In the genomic region with DNA sequence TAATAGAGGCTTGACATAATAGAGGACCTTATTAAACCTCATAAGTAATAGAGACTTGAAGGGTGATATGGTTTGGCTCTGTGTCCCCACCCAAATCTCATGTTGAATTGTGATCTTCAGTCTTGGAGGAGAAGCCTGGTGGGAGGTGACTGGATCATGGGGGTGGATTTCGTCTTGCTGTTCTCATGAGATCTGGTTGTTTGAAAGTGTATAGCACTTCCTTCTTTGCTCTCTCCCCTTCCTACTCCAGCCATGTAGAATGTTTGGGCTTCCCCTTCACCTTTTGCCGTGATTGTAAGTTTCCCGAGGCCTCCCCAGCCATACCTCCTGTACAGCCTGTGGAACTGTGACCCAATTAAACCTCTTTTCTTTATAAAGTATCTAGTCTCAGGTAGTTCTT, we compare ENCODE assay signal across 11 cellular contexts. TPM values are rescaled to one million over a fixed set of nuclear protein-coding genes. Genes with fewer than 3 reads are reported as not detected.
DNase-seq lines count a peak whose midpoint lies in the region; ATAC-seq, FAIRE-seq and TF ChIP-seq lines count a peak whose summit lies in the region.
"Had no signal": no experiment of that assay in that cellular context is flagged by ENCODE, and none has a peak within 500 bp of the region (broad histone marks: within the 10 kb centered on the region; RNA-seq: fewer than 3 reads in every experiment).

No MANE protein-coding gene starts in this region.

- RAD21 ChIA-PET in GM12878 (lab: Charles Lee; ENCODE audit: unreplicated experiment), result no interaction called here

- FAIRE-seq in GM19239 (lab: Jason Lieb, UNC) (peak; percentile 71), GM12878 (lab: Jason Lieb, UNC) (no peak)
- FAIRE-seq: endothelial cell of umbilical vein, keratinocyte had no signal

- SMC1A ChIA-PET in GM12878 (lab: Charles Lee; ENCODE audit: uncharacterized antibody, unreplicated experiment), result no interaction called here

- ATAC-seq in HG03066 (IDR thresholded peaks at IDR 0.05; ENCODE audit: low read depth, unreplicated experiment) (peak; percentile 29), GM12878 (peak; percentile 49), SK-N-SH treated with all-trans-retinoic acid at 6 μM for 48 hours (no peak)

- no peaks in the 10 kb centered on the region for H3K9me3 Mint-ChIP-seq in CD8-positive, alpha-beta memory T cell

- no peaks in the 10 kb centered on the region for H3K9me3 ChIP-seq in CD8-positive, alpha-beta memory T cell (ENCODE audit: low read length)
- no peaks in the 10 kb centered on the region for H3K9me3 ChIP-seq in GM12878 (replicated peaks; ENCODE audit: control insufficient read depth, insufficient read depth, low read length)
- H3K9me3 ChIP-seq in adrenal gland (replicated peaks in 1 of 3), result no peaks in the 10 kb centered on the region

- peak overlapping the region in 6 of 8 donors; percentile 12 to 91 (median 82) for H3K27ac Mint-ChIP-seq in CD8-positive, alpha-beta memory T cell

- 11% methylated on average over 3 of the region's 3 CpGs for WGBS in GM12878 (ENCODE audit: insufficient coverage, insufficient replicate concordance, low lambda C conversion rate, missing lambda C conversion rate)
- 74 to 89% (median 79%) methylated on average over 3 of the region's 3 CpGs for WGBS in adrenal gland, 4 donors

- TF ChIP-seq CTCF in GM12878 (IDR thresholded peaks at IDR 0.05 in 2 of 3, conservative IDR thresholded peaks at IDR 0.05 in 1 of 3; ENCODE audit: control insufficient read depth in 2 of 3, extremely low read depth in 1 of 3, insufficient read depth in 1 of 3, low read depth in 3 of 3, low read length in 3 of 3) (no peak), adrenal gland (IDR thresholded peaks at IDR 0.05) (no peak)

- no TSS peak for BruUV-seq in GM12878 (replicated peaks; lab: Mats Ljungman, UMichigan)

- intact Hi-C loops in GM12878 (cut with micrococcal nuclease; ENCODE audit: unreplicated experiment), result loop anchor here (10.0 kb wide), 2 partner anchors 318 to 398 kb away; no protein-coding TSS in a partner anchor
- intact Hi-C loops in adrenal gland (cut with DNase I), result loop anchor here in 1 of 2 donors (10.0 kb wide), 1 partner anchor 98 kb away; no protein-coding TSS in a partner anchor

- peak overlapping the region; percentile 39 for H3K4me2 ChIP-seq in GM12878 (ENCODE audit: control insufficient read depth, insufficient read depth)

- no peak overlapping the region for H3K4me3 ChIP-seq in CD8-positive, alpha-beta memory T cell (ENCODE audit: low read length)
- H3K4me3 ChIP-seq in GM12878 (peak overlapping the region; percentile 2; the same call in 1 of the 2 replicates), adrenal gland (no peak overlapping the region)

- no peak for TF ChIP-seq RAD21 in GM12878 (IDR thresholded peaks at IDR 0.05; ENCODE audit: insufficient read depth, low read depth, low read length)

- no peak overlapping the region for H3K4me3 Mint-ChIP-seq in CD8-positive, alpha-beta memory T cell

- no peaks in the 10 kb centered on the region for H3K27me3 ChIP-seq in CD8-positive, alpha-beta memory T cell (ENCODE audit: insufficient read depth, low read length, poor library complexity, severe bottlenecking)
- H3K27me3 ChIP-seq in GM12878 (replicated peaks in 1 of 2; ENCODE audit: control insufficient read depth in 2 of 2, insufficient read depth in 2 of 2, low read length in 1 of 2) (no peaks in the 10 kb centered on the region), adrenal gland (no peaks in the 10 kb centered on the region)

- peak overlapping the region; percentile 0; the same call in 1 of the 2 replicates for H3K9ac ChIP-seq in GM12878 (ENCODE audit: control insufficient read depth, insufficient read depth, low read length)
- H3K9ac ChIP-seq: parathyroid adenoma had no signal

- H3K4me1 Mint-ChIP-seq in CD8-positive, alpha-beta memory T cell, result peaks cover 33 to 42% (median 33%) of the 10 kb centered on the region in 3 donors

- TF ChIP-seq EP300 in GM12878 (IDR thresholded peaks at IDR 0.05; ENCODE audit: borderline replicate concordance in 1 of 2, control insufficient read depth in 1 of 2, low read depth in 2 of 2, low read length in 2 of 2), result no peak

- POLR2A ChIA-PET in CD8-positive, alpha-beta memory T cell (lab: Charles Lee), result no interaction called here
- POLR2A ChIA-PET in GM12878 (lab: Charles Lee), result no interaction called here

- TF ChIP-seq POLR2A in GM12878 (IDR thresholded peaks at IDR 0.05; ENCODE audit: low read depth, low read length) (no peak), adrenal gland (IDR thresholded peaks at IDR 0.05) (no peak)

- in situ Hi-C loops in GM12878 (cut with MboI), result loop anchor here (10.0 kb wide), 2 partner anchors 228 to 408 kb away; a partner anchor contains a TSS

- H3K4me1 ChIP-seq in CD8-positive, alpha-beta memory T cell (ENCODE audit: insufficient read depth, low read length), result no peaks in the 10 kb centered on the region
- peaks cover 18% of the 10 kb centered on the region for H3K4me1 ChIP-seq in GM12878 (ENCODE audit: control insufficient read depth, insufficient read depth, low read length)
- H3K4me1 ChIP-seq in adrenal gland (replicated peaks in 1 of 2), result peaks cover 16 to 29% of the 10 kb centered on the region in 2 donors

- CTCF ChIA-PET in CD8-positive, alpha-beta memory T cell (lab: Charles Lee), result no interaction called here
- CTCF ChIA-PET in GM12878 (lab: Yijun Ruan, JAX), result no interaction called here

- H3K27ac ChIP-seq in CD8-positive, alpha-beta memory T cell (ENCODE audit: low read depth, low read length), result no peak overlapping the region
- H3K27ac ChIP-seq in GM12878 (ENCODE audit: control insufficient read depth, insufficient read depth) (peak overlapping the region; percentile 90), adrenal gland (no peak overlapping the region)
- H3K27ac ChIP-seq: parathyroid adenoma had no signal

- no peak for DNase-seq in CD8-positive, alpha-beta memory T cell
- DNase-seq in GM19239 (ENCODE audit: insufficient read length, low spot score), result no peak
- DNase-seq in GM12878 (ENCODE audit: low read depth, low spot score), result no peak
- DNase-seq in NK-92 (lab: John Stamatoyannopoulos, UW; ENCODE audit: unreplicated experiment), result no peak
- no peak for DNase-seq in EL
- DNase-seq in adrenal gland, result no peak

- H2AFZ ChIP-seq in GM12878 (ENCODE audit: control insufficient read depth, low read depth, low read length), result peak overlapping the region; percentile 72
- H2AFZ ChIP-seq: parathyroid adenoma had no signal

- no peaks in the 10 kb centered on the region for H3K27me3 Mint-ChIP-seq in CD8-positive, alpha-beta memory T cell

- peaks cover 0 to 27% (median 0%) of the 10 kb centered on the region in 3 donors for H3K36me3 Mint-ChIP-seq in CD8-positive, alpha-beta memory T cell

- peaks cover 5% of the 10 kb centered on the region for H3K36me3 ChIP-seq in CD8-positive, alpha-beta memory T cell (ENCODE audit: insufficient read depth, low read length)
- H3K36me3 ChIP-seq in GM12878 (ENCODE audit: control insufficient read depth in 2 of 2, insufficient read depth in 2 of 2, low read length in 1 of 2) (no peaks in the 10 kb centered on the region), adrenal gland (replicated peaks in 1 of 2) (peaks cover 0 to 15% of the 10 kb centered on the region in 2 donors)

- H3K79me2 ChIP-seq in GM12878 (ENCODE audit: control insufficient read depth, insufficient read depth, low read length), result peaks cover 20% of the 10 kb centered on the region

- H4K20me1 ChIP-seq in GM12878 (ENCODE audit: control insufficient read depth, insufficient read depth), result no peaks in the 10 kb centered on the region

RNA-seq across cellular contexts. Expression of a gene that starts 8.6 kb away (rescaled TPM):
- total RNA-seq in CD8-positive, alpha-beta memory T cell, result 10 to 100 TPM; 19.3 to 21.0 TPM
- 5.2 TPM for polyA plus RNA-seq in CD8-positive, alpha-beta memory T cell
- 12.9 and 13.4 TPM in 2 replicates for total RNA-seq in GM12878 (2013; cell fraction: nucleolus; rRNA removed)
- total RNA-seq in GM12878 (2014; rRNA removed) (16.3 and 19.2 TPM in 2 replicates), GM12878 (2014; rRNA removed; fragmentation: Illumina TruSeq; extraction: Trizol) (19.9 and 21.0 TPM in 2 replicates), GM12878 (2021) (14.9 and 16.0 TPM in 2 replicates), adrenal gland (10 to 100 TPM; 28.4 to 76.2 (median 41.0) TPM)
- 5.7 TPM for polyA plus RNA-seq in GM12878 (2011; ENCODE audit: low read depth)
- polyA plus RNA-seq in GM12878 (2011; rRNA removed) (20.0 and 28.8 TPM in 2 replicates), GM12878 (2014; fragmentation: Illumina TruSeq; extraction: Trizol) (25.0 and 39.2 TPM in 2 replicates), GM12878 (2014; fragmentation: Nextera tagmentation; extraction: Ambion mirVana) (10 to 100 TPM in 1 of 2 experiments, 1 to 10 TPM in 1; 8.6 to 10.0 TPM), GM12878 (2014; rRNA removed) (14.3 and 17.3 TPM in 2 replicates), GM12878 (2016; fragmentation: Nextera tagmentation; extraction: Ambion mirVana) (10 to 100 TPM; 28.7 to 29.5 TPM), adrenal gland (10 to 100 TPM; 15.1 to 60.4 (median 16.2) TPM)
- polyA plus RNA-seq in GM12878 (2011; cell fraction: cytosol; rRNA removed), result 9.1 and 10.7 TPM in 2 replicates
- 10.2 and 13.2 TPM in 2 replicates for polyA plus RNA-seq in GM12878 (2011; cell fraction: nucleus; rRNA removed)
- 6.3 and 10.3 TPM in 2 replicates for polyA plus RNA-seq in GM12878 (2012)
- 7.6 and 11.8 TPM in 2 replicates for polyA minus RNA-seq in GM12878 (2011; rRNA and poly(A)+ RNA removed)
- polyA minus RNA-seq in GM12878 (2011; cell fraction: cytosol; rRNA and poly(A)+ RNA removed), result 4.7 and 6.0 TPM in 2 replicates
- 3.9 and 5.5 TPM in 2 replicates for polyA minus RNA-seq in GM12878 (2011; cell fraction: nucleus; rRNA and poly(A)+ RNA removed)

RNA-seq across cellular contexts. Expression of a gene that starts 41.2 kb away (rescaled TPM):
- total RNA-seq in CD8-positive, alpha-beta memory T cell, result 100 to 1,000 TPM; 275 to 286 TPM
- polyA plus RNA-seq in CD8-positive, alpha-beta memory T cell, result 23.1 TPM
- total RNA-seq in GM12878 (2013; cell fraction: nucleolus; rRNA removed), result 34.8 and 35.9 TPM in 2 replicates
- 121 and 158 TPM in 2 replicates for total RNA-seq in GM12878 (2014; rRNA removed)
- total RNA-seq in GM12878 (2014; rRNA removed; fragmentation: Illumina TruSeq; extraction: Trizol), result 153 and 165 TPM in 2 replicates
- 122 and 129 TPM in 2 replicates for total RNA-seq in GM12878 (2021)
- polyA plus RNA-seq in GM12878 (2011; ENCODE audit: low read depth), result 39.5 TPM
- 120 and 162 TPM in 2 replicates for polyA plus RNA-seq in GM12878 (2011; rRNA removed)
- 43.4 and 50.3 TPM in 2 replicates for polyA plus RNA-seq in GM12878 (2011; cell fraction: cytosol; rRNA removed)
- 35.1 and 62.8 TPM in 2 replicates for polyA plus RNA-seq in GM12878 (2011; cell fraction: nucleus; rRNA removed)
- polyA plus RNA-seq in GM12878 (2012), result 48.2 and 52.6 TPM in 2 replicates
- polyA plus RNA-seq in GM12878 (2014; fragmentation: Illumina TruSeq; extraction: Trizol), result 182 and 223 TPM in 2 replicates
- polyA plus RNA-seq in GM12878 (2014; fragmentation: Nextera tagmentation; extraction: Ambion mirVana), result 10 to 100 TPM; 80.8 to 88.5 TPM
- polyA plus RNA-seq in GM12878 (2014; rRNA removed), result 95.6 and 112 TPM in 2 replicates
- 10 to 100 TPM; 41.1 to 47.8 TPM for polyA plus RNA-seq in GM12878 (2016; fragmentation: Nextera tagmentation; extraction: Ambion mirVana)
- polyA minus RNA-seq in GM12878 (2011; rRNA and poly(A)+ RNA removed), result 67.2 and 96.1 TPM in 2 replicates
- 34.7 and 46.3 TPM in 2 replicates for polyA minus RNA-seq in GM12878 (2011; cell fraction: cytosol; rRNA and poly(A)+ RNA removed)
- 13.4 and 23.5 TPM in 2 replicates for polyA minus RNA-seq in GM12878 (2011; cell fraction: nucleus; rRNA and poly(A)+ RNA removed)
- total RNA-seq in adrenal gland, result 10 to 100 TPM; 18.0 to 86.8 (median 40.0) TPM
- polyA plus RNA-seq in adrenal gland, result 10 to 100 TPM; 14.2 to 89.0 (median 15.4) TPM
